ENCODE assay signal across 11 cellular contexts in genomic region chr1:90475623-90476022, GRCh38.
DNase-seq lines count a peak whose midpoint lies in the region; ATAC-seq and TF ChIP-seq lines count a peak whose summit lies in the region.
"Had no signal": no experiment of that assay in that cellular context is flagged by ENCODE, and none has a peak within 500 bp of the region (broad histone marks: within the 10 kb centered on the region; RNA-seq: fewer than 3 reads in every experiment).

No MANE protein-coding gene starts in this region.

- no peak overlapping the region for H3K4me3 ChIP-seq in LNCaP clone FGC (ENCODE audit: low read depth, low read length)
- H3K4me3 ChIP-seq: SK-N-MC, transverse colon had no signal

- no peak for ATAC-seq in HG03565 (IDR thresholded peaks at IDR 0.05; ENCODE audit: unreplicated experiment)
- no peak for ATAC-seq in HG03457 (IDR thresholded peaks at IDR 0.05; ENCODE audit: unreplicated experiment)

- DNase-seq in ELR (ENCODE audit: low read depth) (peak; percentile 35), LNCaP clone FGC (ENCODE audit: low read depth) (no peak), astrocyte of the hippocampus (ENCODE audit: low read depth, low spot score) (peak; percentile 46), myocyte (ENCODE audit: low read depth) (peak; percentile 18), kidney tubule cell (ENCODE audit: low spot score) (no peak), T1000 (lab: John Stamatoyannopoulos, UW) (no peak)
- DNase-seq: activated CD4-positive, alpha-beta T cell treated with anti-CD3 and anti-CD28 coated beads, Interleukin-2, amount 50 U/mL, for 4 hours; transverse colon had no signal

- TF ChIP-seq CTCF in LNCaP clone FGC (IDR thresholded peaks at IDR 0.05; ENCODE audit: control insufficient read depth, extremely low read depth, insufficient read depth), result peak; percentile 39

Comparison
In these comparisons a context has a peak if more than half of its experiments do, and no peak if none do; other contexts are left out.
1. DNase-seq: peak in ELR (single experiment), astrocyte of the hippocampus (single experiment) and myocyte (single experiment); none in LNCaP clone FGC (single experiment), kidney tubule cell (single experiment) and T1000 (single experiment).